ENCODE assay signal across 19 cellular contexts in genomic region chr5:138668981-138669380, GRCh38.
DNase-seq lines count a peak whose midpoint lies in the region; ATAC-seq and TF ChIP-seq lines count a peak whose summit lies in the region.
"Had no signal": no experiment of that assay in that cellular context is flagged by ENCODE, and none has a peak within 500 bp of the region (broad histone marks: within the 10 kb centered on the region; RNA-seq: fewer than 3 reads in every experiment).

No MANE protein-coding gene starts in this region.

- H3K4me3 ChIP-seq in CD4-positive, CD25-positive, alpha-beta regulatory T cell (ENCODE audit: low read depth, low read length): peak overlapping the region; percentile 45
- H3K4me3 ChIP-seq in DND-41 (ENCODE audit: low read depth in 1 of 2, low read length in 2 of 2): no peak overlapping the region
- H3K4me3 ChIP-seq in naive thymus-derived CD4-positive, alpha-beta T cell (ENCODE audit: low read length): no peak overlapping the region
- H3K4me3 ChIP-seq in lower lobe of right lung: no peak overlapping the region
- H3K4me3 ChIP-seq: esophagus muscularis mucosa, gastroesophageal sphincter, left lung, ovary, sigmoid colon, SJSA1, tibial artery had no signal

- H3K4me2 ChIP-seq in DND-41 (ENCODE audit: insufficient read depth, low read length): no peak overlapping the region

- POLR2A ChIA-PET in naive thymus-derived CD4-positive, alpha-beta T cell (lab: Charles Lee): interaction anchor here (0.5 to 1.2 kb wide), 2 partner anchors 8 to 12 kb away, joined by 3 to 5 read pairs; no protein-coding TSS in a partner anchor

- DNase-seq in CD4-positive, CD25-positive, alpha-beta regulatory T cell: no peak
- DNase-seq in DND-41: no peak
- peak; percentile 56 for DNase-seq in astrocyte of the hippocampus (ENCODE audit: low read depth, low spot score)
- DNase-seq in naive thymus-derived CD4-positive, alpha-beta T cell: no peak
- DNase-seq in anterior cingulate cortex (lab: John Stamatoyannopoulos, UW): no peak
- DNase-seq in chondrocyte (ENCODE audit: low spot score): no peak
- no peak for DNase-seq in lower lobe of right lung
- DNase-seq: HFFc6; left lung; NCI-H1694; ovary; sigmoid colon; stimulated activated naive B cell treated with anti-CD40 and anti-IgM and Interleukin-4, amounts not matched to agents 10 μg/mL and 1 μg/mL and 100 μg/mL, for 72 hours; tibial artery had no signal

- peaks cover 14% of the 10 kb centered on the region for H3K4me1 ChIP-seq in CD4-positive, CD25-positive, alpha-beta regulatory T cell (ENCODE audit: control insufficient read depth, insufficient read depth, low read length, poor library complexity, severe bottlenecking)
- H3K4me1 ChIP-seq in DND-41 (ENCODE audit: insufficient read depth, low read length) (peaks cover 16% of the 10 kb centered on the region), lower lobe of right lung (no peaks in the 10 kb centered on the region)
- H3K4me1 ChIP-seq in naive thymus-derived CD4-positive, alpha-beta T cell (ENCODE audit: control insufficient read depth in 2 of 2, insufficient read depth in 2 of 2, low read length in 2 of 2): peaks cover 15 to 21% of the 10 kb centered on the region in 2 donors
- H3K4me1 ChIP-seq: gastroesophageal sphincter, left lung, sigmoid colon, tibial artery had no signal

- peaks cover 0 to 5% of the 10 kb centered on the region in 2 experiments for H3K9me3 ChIP-seq in CD4-positive, CD25-positive, alpha-beta regulatory T cell (ENCODE audit: control insufficient read depth in 2 of 2, low read length in 2 of 2)
- no peaks in the 10 kb centered on the region for H3K9me3 ChIP-seq in DND-41 (ENCODE audit: insufficient read depth, low read length, severe bottlenecking)
- H3K9me3 ChIP-seq in naive thymus-derived CD4-positive, alpha-beta T cell (ENCODE audit: control insufficient read depth in 2 of 3, low read length in 3 of 3): peaks cover 0 to 7% (median 0%) of the 10 kb centered on the region in 3 experiments
- H3K9me3 ChIP-seq in lower lobe of right lung: peaks cover 3% of the 10 kb centered on the region
- H3K9me3 ChIP-seq: ovary, sigmoid colon, SJSA1 had no signal

- intact Hi-C loops in naive thymus-derived CD4-positive, alpha-beta T cell (cut with micrococcal nuclease): loop anchor here (1.0 kb wide), 1 partner anchor 15 kb away; no protein-coding TSS in a partner anchor
- intact Hi-C loops in lower lobe of right lung (cut with DNase I): no loop called here

- peak overlapping the region in 3 of 4 donors; percentile 27 to 63 (median 45) for H3K4me3 Mint-ChIP-seq in CD4-positive, CD25-positive, alpha-beta regulatory T cell
- H3K4me3 Mint-ChIP-seq in naive thymus-derived CD4-positive, alpha-beta T cell: peak overlapping the region in 7 of 10 donors; percentile 6 to 63 (median 30)
- no peak overlapping the region for H3K4me3 Mint-ChIP-seq in chondrocyte (ENCODE audit: unreplicated experiment)
- H3K4me3 Mint-ChIP-seq: activated naive CD8-positive, alpha-beta T cell treated with anti-CD3 and anti-CD28 coated beads, Interleukin-2, amount 50 U/mL, for 24 hours; HFFc6; stimulated activated naive B cell treated with anti-CD40 and anti-IgM and Interleukin-4, amounts not matched to agents 10 μg/mL and 1 μg/mL and 100 μg/mL, for 72 hours; WTC11 had no signal

- no peaks in the 10 kb centered on the region for H3K36me3 ChIP-seq in CD4-positive, CD25-positive, alpha-beta regulatory T cell (ENCODE audit: control insufficient read depth, insufficient read depth, low read length)
- H3K36me3 ChIP-seq in DND-41 (ENCODE audit: insufficient read depth, low read length) (no peaks in the 10 kb centered on the region), lower lobe of right lung (no peaks in the 10 kb centered on the region)
- H3K36me3 ChIP-seq in naive thymus-derived CD4-positive, alpha-beta T cell (ENCODE audit: control insufficient read depth in 2 of 3, insufficient read depth in 3 of 3, low read length in 3 of 3): no peaks in the 10 kb centered on the region
- H3K36me3 ChIP-seq: esophagus muscularis mucosa, gastroesophageal sphincter, left lung, ovary, sigmoid colon, SJSA1, tibial artery had no signal

- H2AFZ ChIP-seq in DND-41 (ENCODE audit: low read depth, low read length): no peak overlapping the region

- no peak overlapping the region for H3K27ac ChIP-seq in CD4-positive, CD25-positive, alpha-beta regulatory T cell (ENCODE audit: insufficient read depth, low read length, poor library complexity, severe bottlenecking)
- H3K27ac ChIP-seq in DND-41 (ENCODE audit: low read length) (no peak overlapping the region), lower lobe of right lung (no peak overlapping the region)
- H3K27ac ChIP-seq in naive thymus-derived CD4-positive, alpha-beta T cell (ENCODE audit: low read depth, low read length): no peak overlapping the region
- H3K27ac ChIP-seq: esophagus muscularis mucosa, gastroesophageal sphincter, left lung, ovary, sigmoid colon, SJSA1, tibial artery had no signal

- peaks cover 0 to 6% (median 0%) of the 10 kb centered on the region in 7 donors for H3K9me3 Mint-ChIP-seq in CD4-positive, CD25-positive, alpha-beta regulatory T cell
- peaks cover 0 to 17% (median 10%) of the 10 kb centered on the region in 11 donors for H3K9me3 Mint-ChIP-seq in naive thymus-derived CD4-positive, alpha-beta T cell
- no peaks in the 10 kb centered on the region for H3K9me3 Mint-ChIP-seq in chondrocyte (ENCODE audit: low read depth)
- H3K9me3 Mint-ChIP-seq: HFFc6, WTC11 had no signal

- peaks cover 63% of the 10 kb centered on the region for H3K27me3 Mint-ChIP-seq in CD4-positive, CD25-positive, alpha-beta regulatory T cell
- peaks cover 77 to 88% (median 85%) of the 10 kb centered on the region in 5 donors for H3K27me3 Mint-ChIP-seq in naive thymus-derived CD4-positive, alpha-beta T cell
- no peaks in the 10 kb centered on the region for H3K27me3 Mint-ChIP-seq in chondrocyte (ENCODE audit: low read depth)

- no peak for TF ChIP-seq CTCF in DND-41 (IDR thresholded peaks at IDR 0.05; ENCODE audit: borderline replicate concordance, extremely low read depth, low read length, poor library complexity, severe bottlenecking)
- no peak for TF ChIP-seq CTCF in chondrocyte (IDR thresholded peaks at IDR 0.05)
- TF ChIP-seq CTCF in lower lobe of right lung (IDR thresholded peaks at IDR 0.05): no peak

- no peaks in the 10 kb centered on the region for H3K36me3 Mint-ChIP-seq in CD4-positive, CD25-positive, alpha-beta regulatory T cell
- peaks cover 0 to 6% (median 3%) of the 10 kb centered on the region in 5 donors for H3K36me3 Mint-ChIP-seq in naive thymus-derived CD4-positive, alpha-beta T cell
- H3K36me3 Mint-ChIP-seq in chondrocyte (ENCODE audit: low read depth): no peaks in the 10 kb centered on the region
- H3K36me3 Mint-ChIP-seq: stimulated activated naive B cell treated with anti-CD40 and anti-IgM and Interleukin-4, amounts not matched to agents 10 μg/mL and 1 μg/mL and 100 μg/mL, for 72 hours; WTC11 had no signal

- no peak for ATAC-seq in CD4-positive, CD25-positive, alpha-beta regulatory T cell (ENCODE audit: low read depth in 2 of 2)
- ATAC-seq in DND-41 (ENCODE audit: insufficient read depth, low read depth) (peak; percentile 28; the same call in 1 of the 3 replicates), lower lobe of right lung (no peak)
- ATAC-seq in naive thymus-derived CD4-positive, alpha-beta T cell: no peak
- ATAC-seq: gastroesophageal sphincter, WTC11 had no signal

- CTCF ChIA-PET in naive thymus-derived CD4-positive, alpha-beta T cell (lab: Charles Lee): interaction anchor here (0.6 kb wide), 1 partner anchor 16 kb away, joined by 3 read pairs; no protein-coding TSS in a partner anchor

- H3K27ac Mint-ChIP-seq in CD4-positive, CD25-positive, alpha-beta regulatory T cell: no peak overlapping the region
- no peak overlapping the region for H3K27ac Mint-ChIP-seq in naive thymus-derived CD4-positive, alpha-beta T cell
- no peak overlapping the region for H3K27ac Mint-ChIP-seq in chondrocyte (ENCODE audit: unreplicated experiment)
- H3K27ac Mint-ChIP-seq: activated naive CD8-positive, alpha-beta T cell treated with anti-CD3 and anti-CD28 coated beads, Interleukin-2, amount 50 U/mL, for 24 hours; HFFc6; stimulated activated naive B cell treated with anti-CD40 and anti-IgM and Interleukin-4, amounts not matched to agents 10 μg/mL and 1 μg/mL and 100 μg/mL, for 72 hours; WTC11 had no signal

- H3K79me2 ChIP-seq in DND-41 (ENCODE audit: insufficient read depth, low read length): no peaks in the 10 kb centered on the region

- peaks cover 33% of the 10 kb centered on the region for H3K27me3 ChIP-seq in CD4-positive, CD25-positive, alpha-beta regulatory T cell (ENCODE audit: control insufficient read depth, insufficient read depth, low read length)
- peaks cover 32% of the 10 kb centered on the region for H3K27me3 ChIP-seq in DND-41 (ENCODE audit: insufficient read depth, low read length, poor library complexity)
- peaks cover 0 to 26% of the 10 kb centered on the region in 2 donors for H3K27me3 ChIP-seq in naive thymus-derived CD4-positive, alpha-beta T cell (ENCODE audit: control insufficient read depth in 2 of 2, insufficient read depth in 2 of 2, low read length in 2 of 2)
- H3K27me3 ChIP-seq in lower lobe of right lung (ENCODE audit: low read depth): no peaks in the 10 kb centered on the region
- H3K27me3 ChIP-seq: esophagus muscularis mucosa, gastroesophageal sphincter, ovary, sigmoid colon, SJSA1, tibial artery had no signal

- H3K9ac ChIP-seq in DND-41 (ENCODE audit: low read depth, low read length): no peak overlapping the region

- peaks cover 40% of the 10 kb centered on the region for H4K20me1 ChIP-seq in DND-41 (ENCODE audit: insufficient read depth, low read length)

- peaks cover 7 to 28% (median 18%) of the 10 kb centered on the region in 4 donors for H3K4me1 Mint-ChIP-seq in CD4-positive, CD25-positive, alpha-beta regulatory T cell
- peaks cover 17 to 34% (median 29%) of the 10 kb centered on the region in 7 donors for H3K4me1 Mint-ChIP-seq in naive thymus-derived CD4-positive, alpha-beta T cell
- H3K4me1 Mint-ChIP-seq in chondrocyte (ENCODE audit: low read depth): peaks cover 8% of the 10 kb centered on the region
